Comparison of ENCODE assay signal across 1 cellular context in genomic region chr22:38656256-38657148, GRCh38.
A peak's percentile ranks its signal among the peaks of the same experiment; 100 is the strongest.
TF ChIP-seq lines count a peak whose summit lies in the region.

CBY1 (plus strand) TSS chr22:38656638; CDS start chr22:38668055, 11,417 bp downstream.
FAM227A (minus strand) TSS chr22:38656392; CDS start chr22:38650168, 6,224 bp downstream.

TF ChIP-seq in K562, 482 proteins besides CTCF, POLR2A, EP300 and RAD21 (continued from another document and continues in another):
- peak; percentile 71 to 77; a peak in 3 of 4 replicates for TF ChIP-seq MNT (conservative IDR thresholded peaks at IDR 0.05)
- TF ChIP-seq SLC30A9 (CRISPR knock-in tag; IDR thresholded peaks at IDR 0.05), result no peak
- no peak for TF ChIP-seq SNAPC5 (CRISPR knock-in tag; IDR thresholded peaks at IDR 0.05)
- no peak for TF ChIP-seq ZNF551 (CRISPR knock-in tag; IDR thresholded peaks at IDR 0.05)
- TF ChIP-seq EGR1 (conservative IDR thresholded peaks at IDR 0.05), result no peak
- TF ChIP-seq SNIP1 (IDR thresholded peaks at IDR 0.05; ENCODE audit: low read depth), result no peak
- TF ChIP-seq ZBED1 (IDR thresholded peaks at IDR 0.05), result no peak
- TF ChIP-seq NRF1 (conservative IDR thresholded peaks at IDR 0.05 in 1 of 2, IDR thresholded peaks at IDR 0.05 in 1 of 2), result peak; percentile 96 to 97
- TF ChIP-seq CREB3L1 (IDR thresholded peaks at IDR 0.05; ENCODE audit: borderline replicate concordance, low read depth), result peak; percentile 48; the same call in 1 of the 2 replicates
- TF ChIP-seq WHSC1 (IDR thresholded peaks at IDR 0.05; ENCODE audit: low read length), result no peak
- no peak for TF ChIP-seq ZNF778 (CRISPR knock-in tag; IDR thresholded peaks at IDR 0.05)
- no peak for TF ChIP-seq LARP7 (IDR thresholded peaks at IDR 0.05)
- peak in 1 of 2 experiments; percentile 13 for TF ChIP-seq E2F6 (IDR thresholded peaks at IDR 0.05; ENCODE audit: borderline replicate concordance in 1 of 2, extremely low read depth in 1 of 2, insufficient read depth in 1 of 2, insufficient read length in 1 of 2, low read depth in 1 of 2, low read length in 1 of 2, poor library complexity in 1 of 2, severe bottlenecking in 1 of 2)
- no peak for TF ChIP-seq STAG1 (CRISPR knock-in tag; IDR thresholded peaks at IDR 0.05; ENCODE audit: borderline replicate concordance)
- peak; percentile 57; the same call in 1 of the 2 replicates for TF ChIP-seq NKRF (IDR thresholded peaks at IDR 0.05; ENCODE audit: borderline replicate concordance)
- no peak for TF ChIP-seq ARID3A (IDR thresholded peaks at IDR 0.05; ENCODE audit: borderline replicate concordance, low read depth, low read length)
- no peak for TF ChIP-seq CBX3 (IDR thresholded peaks at IDR 0.05; ENCODE audit: borderline replicate concordance in 1 of 2, low read length in 2 of 2)
- TF ChIP-seq GATAD2A (IDR thresholded peaks at IDR 0.05), result no peak
- TF ChIP-seq POLR2H (tag; IDR thresholded peaks at IDR 0.05; ENCODE audit: low read depth), result no peak
- TF ChIP-seq FOXO4 (CRISPR knock-in tag; IDR thresholded peaks at IDR 0.05), result no peak
- TF ChIP-seq GTF3C2 (IDR thresholded peaks at IDR 0.05; ENCODE audit: borderline replicate concordance, extremely low read depth, insufficient read length), result no peak
- TF ChIP-seq ZKSCAN8 (CRISPR knock-in tag; IDR thresholded peaks at IDR 0.05), result no peak
- no peak for TF ChIP-seq ZNF395 (CRISPR knock-in tag; IDR thresholded peaks at IDR 0.05)
- TF ChIP-seq TAL1 (IDR thresholded peaks at IDR 0.05), result peak; percentile 8; the same call in 1 of the 2 replicates
- TF ChIP-seq HDAC3 (IDR thresholded peaks at IDR 0.05; ENCODE audit: borderline replicate concordance, partially characterized antibody), result no peak
- TF ChIP-seq ZNF384 (IDR thresholded peaks at IDR 0.05; ENCODE audit: low read depth, low read length), result no peak
- 0 out of 2 replicates have a peak, but pooled peaks have one; percentile 12 for TF ChIP-seq SIN3B (IDR thresholded peaks at IDR 0.05; ENCODE audit: low read depth)
- TF ChIP-seq FOXM1 (IDR thresholded peaks at IDR 0.05; ENCODE audit: low read depth), result no peak
- no peak for TF ChIP-seq FOXM1 (CRISPR knock-in tag; IDR thresholded peaks at IDR 0.05; ENCODE audit: low read depth)
- TF ChIP-seq ZBTB34 (CRISPR knock-in tag; IDR thresholded peaks at IDR 0.05), result no peak
- TF ChIP-seq ZBTB2 (IDR thresholded peaks at IDR 0.05), result peak; percentile 91
- TF ChIP-seq MEIS2 (IDR thresholded peaks at IDR 0.05; ENCODE audit: partially characterized antibody), result peak; percentile 72
- no peak for TF ChIP-seq NFATC3 (IDR thresholded peaks at IDR 0.05)
- no peak for TF ChIP-seq ELF2 (CRISPR knock-in tag; IDR thresholded peaks at IDR 0.05)
- no peak for TF ChIP-seq POLR3G (IDR thresholded peaks at IDR 0.05; ENCODE audit: extremely low read depth, insufficient read length, insufficient replicate concordance)
- no peak for TF ChIP-seq LEF1 (IDR thresholded peaks at IDR 0.05)
- no peak for TF ChIP-seq ZNF436 (CRISPR knock-in tag; IDR thresholded peaks at IDR 0.05)
- TF ChIP-seq ARID1B (IDR thresholded peaks at IDR 0.05), result no peak
- TF ChIP-seq ZNF740 (CRISPR knock-in tag; IDR thresholded peaks at IDR 0.05), result no peak
- no peak for TF ChIP-seq ZNF740 (tag; IDR thresholded peaks at IDR 0.05)
